27 cellular contexts compared by ENCODE assay signal in the genomic region with DNA sequence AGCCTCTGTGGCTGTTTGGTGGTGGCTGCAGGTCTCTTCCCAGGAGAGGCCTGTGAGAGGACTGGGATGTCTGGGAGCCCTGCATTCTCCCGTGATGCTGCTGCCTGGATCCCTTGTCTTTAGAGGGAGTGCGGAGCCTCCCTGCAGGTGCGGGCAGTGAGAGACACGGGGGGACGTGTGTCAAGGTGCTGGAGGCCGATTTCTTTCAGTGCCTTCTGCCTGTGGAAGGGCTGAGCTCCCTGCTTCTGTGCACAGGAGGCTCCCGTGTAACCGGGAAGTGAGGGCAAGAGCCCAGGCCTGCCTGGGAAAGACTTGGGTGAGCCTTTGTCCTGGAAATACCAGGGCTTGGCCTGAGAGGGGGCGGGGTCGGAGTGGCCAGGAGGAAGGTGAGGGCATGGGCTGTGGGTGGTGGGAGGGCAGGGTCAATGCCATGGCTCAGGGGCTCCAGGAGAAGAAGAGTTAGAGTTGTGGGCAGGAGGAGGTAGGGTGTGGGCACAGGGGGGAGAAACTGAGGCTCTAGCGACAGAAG.
"Had no signal": no experiment of that assay in that cellular context is flagged by ENCODE, and none has a peak within 500 bp of the region (broad histone marks: within the 10 kb centered on the region; RNA-seq: fewer than 3 reads in every experiment).

No MANE protein-coding gene starts in this region.

- H3K27ac ChIP-seq: body of pancreas, sigmoid colon, upper lobe of right lung, WERI-Rb-1 had no signal

- H3K9me3 Mint-ChIP-seq: activated naive CD4-positive, alpha-beta T cell treated with anti-CD3 and anti-CD28 coated beads for 36 hours; activated T-cell treated with anti-CD3 and anti-CD28 coated beads, Interleukin-2, amount 50 U/mL, for 72 hours; effector memory CD8-positive, alpha-beta T cell had no signal

- H3K27me3 ChIP-seq: body of pancreas, sigmoid colon, upper lobe of right lung had no signal

- H3K36me3 ChIP-seq: sigmoid colon, upper lobe of right lung, WERI-Rb-1 had no signal

- H3K4me3 ChIP-seq: body of pancreas, mucosa of descending colon, sigmoid colon, smooth muscle cell, upper lobe of right lung had no signal

- ATAC-seq: activated CD4-positive, alpha-beta T cell treated with anti-CD3 and anti-CD28 coated beads for 36 hours; activated T-cell treated with anti-CD3 and anti-CD28 coated beads, Interleukin-2, amount 50 U/mL, for 72 hours; body of pancreas; effector memory CD8-positive, alpha-beta T cell; esophagus mucosa; mucosa of descending colon; upper lobe of right lung had no signal

- H3K27ac Mint-ChIP-seq: activated CD4-positive, alpha-beta T cell treated with anti-CD3 and anti-CD28 coated beads for 36 hours; activated naive CD4-positive, alpha-beta T cell treated with anti-CD3 and anti-CD28 coated beads for 36 hours; activated T-cell treated with anti-CD3 and anti-CD28 coated beads, Interleukin-2, amount 50 U/mL, for 72 hours had no signal

- FAIRE-seq: colon, endothelial cell of umbilical vein, frontal cortex, TTC549 had no signal

- H3K4me1 ChIP-seq: body of pancreas, sigmoid colon, upper lobe of right lung had no signal

- H3K4me3 Mint-ChIP-seq: activated CD4-positive, alpha-beta T cell treated with anti-CD3 and anti-CD28 coated beads for 36 hours; activated naive CD4-positive, alpha-beta T cell treated with anti-CD3 and anti-CD28 coated beads for 36 hours; activated T-cell treated with anti-CD3 and anti-CD28 coated beads, Interleukin-2, amount 50 U/mL, for 72 hours; effector memory CD8-positive, alpha-beta T cell; neural crest cell had no signal

- H3K4me1 Mint-ChIP-seq: neural crest cell had no signal

- DNase-seq: activated CD4-positive, alpha-beta T cell treated with anti-CD3 and anti-CD28 coated beads for 36 hours; activated CD4-positive, alpha-beta T cell treated with anti-CD3 and anti-CD28 coated beads, Interleukin-2, amount 50 U/mL, for 48 hours; activated effector memory CD4-positive, alpha-beta T cell treated with Interleukin-2 at 50 U/mL for 16 hours; activated naive CD4-positive, alpha-beta T cell treated with anti-CD3 and anti-CD28 coated beads for 36 hours; activated T-cell treated with anti-CD3 and anti-CD28 coated beads, Interleukin-2, amount 50 U/mL, for 72 hours; body of pancreas; caudate nucleus; effector memory CD8-positive, alpha-beta T cell; glutamatergic neuron; hippocampal formation; mesenchymal stem cell; occipital lobe; sigmoid colon; stimulated activated CD4-positive, alpha-beta T cell treated with anti-CD3 and anti-CD28 coated beads, Interleukin-2, amount 100 ng/mL, for 48 hours; stimulated activated CD8-positive, alpha-beta memory T cell treated with anti-CD3 and anti-CD28 coated beads, Interleukin-4, amount 100 ng/mL, for 48 hours; stimulated activated naive CD4-positive, alpha-beta T cell treated with Interleukin-2 at 50 U/mL for 16 hours; T-helper 1 cell; upper lobe of right lung; WERI-Rb-1 had no signal

- H3K9me3 ChIP-seq: body of pancreas, mucosa of descending colon, sigmoid colon, upper lobe of right lung had no signal
